Comparison of ENCODE assay signal across 17 cellular contexts in genomic region chr12:94353130-94353529, GRCh38.
A peak's percentile ranks its signal among the peaks of the same experiment; 100 is the strongest.
DNase-seq lines count a peak whose midpoint lies in the region; ATAC-seq, FAIRE-seq and TF ChIP-seq lines count a peak whose summit lies in the region.
"Had no signal": no experiment of that assay in that cellular context is flagged by ENCODE, and none has a peak within 500 bp of the region (broad histone marks: within the 10 kb centered on the region; RNA-seq: fewer than 3 reads in every experiment).

No MANE protein-coding gene starts in this region.

- H3K27me3 ChIP-seq in HepG2 (ENCODE audit: control insufficient read depth in 1 of 2, insufficient read depth in 2 of 2, low read length in 2 of 2) (no peaks in the 10 kb centered on the region), right lobe of liver (no peaks in the 10 kb centered on the region), mesenchymal stem cell (ENCODE audit: control insufficient read depth in 1 of 2, insufficient read depth in 1 of 2, low read length in 2 of 2) (no peaks in the 10 kb centered on the region)
- H3K27me3 ChIP-seq: BLaER1 had no signal

- H3K27ac Mint-ChIP-seq in activated T-helper 2 cell treated with anti-CD3 and anti-CD28 coated beads, Interferon-gamma antibody, Interleukin-2, Interleukin-4, amounts not matched to agents 10 μg/mL and 5 μg/mL and 100 μg/mL, durations not matched to agents 14 hours and 24 hours and 36 hours: peak overlapping the region; percentile 26

- intact Hi-C loops in HepG2 (cut with micrococcal nuclease; ENCODE audit: unreplicated experiment) (no loop called here), right lobe of liver (cut with DNase I) (no loop called here)
- intact Hi-C loops in activated T-helper 2 cell treated with anti-CD3 and anti-CD28 coated beads, Interferon-gamma antibody, Interleukin-2, Interleukin-4, amounts not matched to agents 10 μg/mL and 5 μg/mL and 100 μg/mL, durations not matched to agents 14 hours and 24 hours and 36 hours (cut with micrococcal nuclease): no loop called here

- peaks cover 93% of the 10 kb centered on the region for H3K36me3 Mint-ChIP-seq in activated T-helper 2 cell treated with anti-CD3 and anti-CD28 coated beads, Interferon-gamma antibody, Interleukin-2, Interleukin-4, amounts not matched to agents 10 μg/mL and 5 μg/mL and 100 μg/mL, durations not matched to agents 14 hours and 24 hours and 36 hours (ENCODE audit: low read depth)

- H4K20me1 ChIP-seq in HepG2 (ENCODE audit: insufficient read depth, low read length): no peaks in the 10 kb centered on the region
- H4K20me1 ChIP-seq: BLaER1 had no signal

- peaks cover 4% of the 10 kb centered on the region for H3K4me1 Mint-ChIP-seq in activated T-helper 2 cell treated with anti-CD3 and anti-CD28 coated beads, Interferon-gamma antibody, Interleukin-2, Interleukin-4, amounts not matched to agents 10 μg/mL and 5 μg/mL and 100 μg/mL, durations not matched to agents 14 hours and 24 hours and 36 hours (ENCODE audit: low read depth)

- H2BK120ac ChIP-seq in mesenchymal stem cell (ENCODE audit: low read depth, low read length): no peak overlapping the region

- H3K4me2 ChIP-seq in HepG2 (ENCODE audit: low read depth, low read length) (no peak overlapping the region), mesenchymal stem cell (ENCODE audit: low read length, poor library complexity, severe bottlenecking) (no peak overlapping the region)
- H3K4me2 ChIP-seq: BLaER1 had no signal

- no peak overlapping the region for H2BK5ac ChIP-seq in mesenchymal stem cell (ENCODE audit: low read depth, low read length, poor library complexity, severe bottlenecking)

- TF ChIP-seq CTCF in HepG2 (CRISPR knock-in tag; IDR thresholded peaks at IDR 0.05) (no peak), right lobe of liver (IDR thresholded peaks at IDR 0.05) (no peak)

- no peak overlapping the region for H3K4ac ChIP-seq in mesenchymal stem cell (ENCODE audit: low read depth in 1 of 2, low read length in 2 of 2)

- H3K9me3 ChIP-seq in HepG2 (ENCODE audit: low read length) (peaks cover 35% of the 10 kb centered on the region), right lobe of liver (peaks cover 0 to 18% (median 10%) of the 10 kb centered on the region in 4 donors), mesenchymal stem cell (ENCODE audit: control insufficient read depth, low read length) (peaks cover 65% of the 10 kb centered on the region)

- H3K27me3 Mint-ChIP-seq in activated T-helper 2 cell treated with anti-CD3 and anti-CD28 coated beads, Interferon-gamma antibody, Interleukin-2, Interleukin-4, amounts not matched to agents 10 μg/mL and 5 μg/mL and 100 μg/mL, durations not matched to agents 14 hours and 24 hours and 36 hours (ENCODE audit: low read depth): no peaks in the 10 kb centered on the region
- H3K27me3 Mint-ChIP-seq: CD8-positive, alpha-beta memory T cell had no signal

- H3K14ac ChIP-seq in mesenchymal stem cell (ENCODE audit: low read length in 2 of 2): no peak overlapping the region

- H3K36me3 ChIP-seq in HepG2 (replicated peaks in 1 of 2; ENCODE audit: control insufficient read depth in 1 of 2, insufficient read depth in 2 of 2, low read length in 2 of 2): peaks cover 4 to 7% of the 10 kb centered on the region in 2 experiments; a peak in 2 of 5 replicates
- no peaks in the 10 kb centered on the region for H3K36me3 ChIP-seq in right lobe of liver
- H3K36me3 ChIP-seq in mesenchymal stem cell (ENCODE audit: control insufficient read depth in 1 of 2, insufficient read depth in 2 of 2, low read depth in 1 of 2, low read length in 2 of 2): peaks cover 12 to 15% of the 10 kb centered on the region in 2 experiments

- no peak overlapping the region for H4K91ac ChIP-seq in mesenchymal stem cell (ENCODE audit: low read length)

- H2AFZ ChIP-seq in HepG2 (ENCODE audit: low read length): no peak overlapping the region
- H2AFZ ChIP-seq in mesenchymal stem cell (ENCODE audit: low read depth, low read length): no peak overlapping the region
- H2AFZ ChIP-seq: GM23248 had no signal

- H3K4me1 ChIP-seq in HepG2 (ENCODE audit: insufficient read depth, low read length) (no peaks in the 10 kb centered on the region), right lobe of liver (no peaks in the 10 kb centered on the region), mesenchymal stem cell (ENCODE audit: control insufficient read depth, insufficient read depth, low read depth, low read length) (no peaks in the 10 kb centered on the region)
- H3K4me1 ChIP-seq: BLaER1, Caco-2 had no signal

- no TSS peak for BruUV-seq in HepG2 (replicated peaks; lab: Mats Ljungman, UMichigan)

- TF ChIP-seq POLR2A in HepG2 (IDR thresholded peaks at IDR 0.05; ENCODE audit: insufficient read depth in 1 of 2, low read depth in 2 of 2, low read length in 2 of 2) (no peak), right lobe of liver (IDR thresholded peaks at IDR 0.05) (no peak)

- no peak overlapping the region for H2AK5ac ChIP-seq in mesenchymal stem cell (ENCODE audit: low read length, severe bottlenecking)

- no peak for TF ChIP-seq RAD21 in HepG2 (CRISPR knock-in tag; IDR thresholded peaks at IDR 0.05)

- H3K23ac ChIP-seq in mesenchymal stem cell (ENCODE audit: low read length in 2 of 2): no peak overlapping the region

- peaks cover 65% of the 10 kb centered on the region for H3K9me3 Mint-ChIP-seq in activated T-helper 2 cell treated with anti-CD3 and anti-CD28 coated beads, Interferon-gamma antibody, Interleukin-2, Interleukin-4, amounts not matched to agents 10 μg/mL and 5 μg/mL and 100 μg/mL, durations not matched to agents 14 hours and 24 hours and 36 hours

- no peak overlapping the region for H2BK12ac ChIP-seq in mesenchymal stem cell (ENCODE audit: low read length in 2 of 2)

- H3K9ac ChIP-seq in HepG2 (ENCODE audit: insufficient read depth, low read depth, low read length): no peak overlapping the region
- H3K9ac ChIP-seq in mesenchymal stem cell (ENCODE audit: low read length): no peak overlapping the region
- H3K9ac ChIP-seq: BLaER1, GM23248 had no signal

- H3K79me1 ChIP-seq in mesenchymal stem cell (replicated peaks; ENCODE audit: low read length, poor library complexity, severe bottlenecking): peaks cover 6% of the 10 kb centered on the region

- H4K8ac ChIP-seq in mesenchymal stem cell (ENCODE audit: low read length): no peak overlapping the region

- ATAC-seq in activated CD4-positive, CD25-positive, alpha-beta regulatory T cell treated with anti-CD3 and anti-CD28 coated beads, Interleukin-2, amount 50 U/mL, for 24 hours: peak; percentile 46 to 60
- ATAC-seq in HepG2 (no peak), right lobe of liver (no peak), HG03039 (IDR thresholded peaks at IDR 0.05; ENCODE audit: unreplicated experiment) (no peak), HG02763 (IDR thresholded peaks at IDR 0.05; ENCODE audit: unreplicated experiment) (no peak)

- H3K4me3 ChIP-seq in HepG2 (replicated peaks in 1 of 3; ENCODE audit: insufficient read depth in 1 of 3, low read depth in 2 of 3, low read length in 3 of 3) (no peak overlapping the region), right lobe of liver (no peak overlapping the region), mesenchymal stem cell (ENCODE audit: insufficient read depth in 1 of 2, low read depth in 1 of 2, low read length in 2 of 2) (no peak overlapping the region)
- H3K4me3 ChIP-seq: BLaER1, GM23248 had no signal

- no peak for FAIRE-seq in HepG2 (lab: Jason Lieb, UNC)
- FAIRE-seq: HTR-8/SVneo had no signal

- H2BK15ac ChIP-seq in mesenchymal stem cell (ENCODE audit: low read depth, poor library complexity, severe bottlenecking): no peak overlapping the region

- H3K27ac ChIP-seq in HepG2 (ENCODE audit: extremely low read length, insufficient read depth, low read length): no peak overlapping the region
- no peak overlapping the region for H3K27ac ChIP-seq in right lobe of liver
- no peak overlapping the region for H3K27ac ChIP-seq in mesenchymal stem cell (ENCODE audit: low read length, poor library complexity, severe bottlenecking)
- H3K27ac ChIP-seq: 22Rv1, BLaER1, GM23248 had no signal

- no peak for DNase-seq in activated CD4-positive, CD25-positive, alpha-beta regulatory T cell treated with anti-CD3 and anti-CD28 coated beads, Interleukin-2, amount 50 U/mL, for 72 hours
- DNase-seq in HepG2 (ENCODE audit: low spot score): no peak
- DNase-seq in right lobe of liver: no peak
- DNase-seq in activated T-helper 2 cell treated with anti-CD3 and anti-CD28 coated beads, Interferon-gamma antibody, Interleukin-2, Interleukin-4, amounts not matched to agents 10 μg/mL and 5 μg/mL and 100 μg/mL, durations not matched to agents 14 hours and 24 hours and 36 hours (ENCODE audit: low spot score): no peak
- peak; percentile 24 for DNase-seq in mesenchymal stem cell
- DNase-seq: AML-193; Caco-2; CD8-positive, alpha-beta memory T cell; GF-D8; GM23248; H7 had no signal

- WGBS in HepG2 (ENCODE audit: low lambda C conversion rate): 100% methylated on average over 1 of the region's 1 CpG
- 80% methylated on average over 1 of the region's 1 CpG for WGBS in right lobe of liver (ENCODE audit: insufficient coverage, low coverage, low lambda C conversion rate, missing lambda C conversion rate)
- 100% methylated on average over 1 of the region's 1 CpG for WGBS in mesenchymal stem cell

- TF ChIP-seq EP300 in HepG2 (IDR thresholded peaks at IDR 0.05; ENCODE audit: low read depth in 2 of 2, low read length in 2 of 2): no peak
- no peak for TF ChIP-seq EP300 in HepG2 (CRISPR knock-in tag; IDR thresholded peaks at IDR 0.05; ENCODE audit: borderline replicate concordance)

- no peak overlapping the region for H3K18ac ChIP-seq in mesenchymal stem cell (ENCODE audit: low read depth in 1 of 2, low read length in 2 of 2)

- no peaks in the 10 kb centered on the region for H3K79me2 ChIP-seq in HepG2 (ENCODE audit: insufficient read depth, low read length)

- POLR2A ChIA-PET in HepG2 (lab: Yijun Ruan, JAX): no interaction called here

- no peak overlapping the region for H3K4me3 Mint-ChIP-seq in activated T-helper 2 cell treated with anti-CD3 and anti-CD28 coated beads, Interferon-gamma antibody, Interleukin-2, Interleukin-4, amounts not matched to agents 10 μg/mL and 5 μg/mL and 100 μg/mL, durations not matched to agents 14 hours and 24 hours and 36 hours (ENCODE audit: low read depth)
- H3K4me3 Mint-ChIP-seq: CD8-positive, alpha-beta memory T cell had no signal

- in situ Hi-C loops in HepG2 (cut with HindIII; ENCODE audit: extremely low pct_ligation_motif_present, low pct_unique_long_range_greater_than_20kb): no loop called here

- CTCF ChIA-PET in HepG2 (lab: Yijun Ruan, JAX; ENCODE audit: low intra/inter-chr PET ratio, low total read pairs): no interaction called here

TF ChIP-seq in HepG2, 621 proteins besides CTCF, POLR2A, EP300 and RAD21 (continues in another document):
- TF ChIP-seq ETV6 (CRISPR knock-in tag; conservative IDR thresholded peaks at IDR 0.05) (no peak), ZKSCAN1 (IDR thresholded peaks at IDR 0.05; ENCODE audit: low read length) (no peak), FOXK1 (CRISPR knock-in tag; IDR thresholded peaks at IDR 0.05; ENCODE audit: borderline replicate concordance, low read depth) (no peak)

Comparison
In these comparisons a context has a peak if more than half of its experiments do, and no peak if none do; other contexts are left out.
1. ATAC-seq: peak in activated CD4-positive, CD25-positive, alpha-beta regulatory T cell treated with anti-CD3 and anti-CD28 coated beads, Interleukin-2, amount 50 U/mL, for 24 hours (2 of 2); none in HepG2 (single experiment), right lobe of liver (0 of 4), HG03039 (single experiment) and HG02763 (single experiment).